ENCODE assay signal across 25 cellular contexts in the genomic region with DNA sequence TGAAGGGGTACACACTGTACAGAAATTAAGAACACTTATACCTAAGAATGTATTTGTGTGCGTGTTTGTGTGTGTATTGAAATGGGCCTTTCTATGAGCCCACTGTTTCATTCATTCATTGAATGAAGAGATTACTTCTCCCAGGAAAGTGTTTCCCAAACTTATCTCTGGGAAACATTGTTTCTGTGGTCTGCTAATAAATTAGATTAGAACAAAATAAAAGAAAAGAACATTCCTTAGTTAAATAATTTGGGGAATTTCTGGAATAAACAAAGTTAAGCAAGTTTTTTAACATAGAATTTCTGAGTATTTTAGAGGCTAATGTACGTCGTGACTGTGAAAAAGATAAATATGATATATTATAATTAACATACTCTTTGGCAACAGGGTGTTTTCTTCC.
"Had no signal": no experiment of that assay in that cellular context is flagged by ENCODE, and none has a peak within 500 bp of the region (broad histone marks: within the 10 kb centered on the region; RNA-seq: fewer than 3 reads in every experiment).

No MANE protein-coding gene starts in this region.

- H3K27me3 ChIP-seq: adrenal gland, ascending aorta, cardiac muscle cell had no signal

- H3K36me3 Mint-ChIP-seq: activated naive CD8-positive, alpha-beta T cell treated with anti-CD3 and anti-CD28 coated beads, Interleukin-2, amount 10 ng/mL, durations not matched to agents 7 days and 5 days; brain had no signal

- H3K36me3 ChIP-seq: adrenal gland, ascending aorta, cardiac muscle cell had no signal

- H3K27ac ChIP-seq: cardiac muscle cell, VCaP had no signal

- H3K4me1 Mint-ChIP-seq: activated CD4-positive, alpha-beta T cell treated with anti-CD3 and anti-CD28 coated beads for 36 hours; activated naive CD8-positive, alpha-beta T cell treated with anti-CD3 and anti-CD28 coated beads, Interleukin-2, amount 10 ng/mL, durations not matched to agents 7 days and 5 days had no signal

- H3K9me3 Mint-ChIP-seq: activated CD8-positive, alpha-beta T cell treated with anti-CD3 and anti-CD28 coated beads for 36 hours; activated T-helper 2 cell treated with anti-CD3 and anti-CD28 coated beads, Interferon-gamma antibody, Interleukin-2, Interleukin-4, amounts not matched to agents 10 μg/mL and 5 μg/mL and 100 μg/mL, durations not matched to agents 14 hours and 24 hours and 36 hours had no signal

- H3K27me3 Mint-ChIP-seq: activated CD4-positive, alpha-beta T cell treated with anti-CD3 and anti-CD28 coated beads for 36 hours; activated CD8-positive, alpha-beta T cell treated with anti-CD3 and anti-CD28 coated beads for 36 hours had no signal

- H3K27ac Mint-ChIP-seq: activated CD4-positive, alpha-beta T cell treated with anti-CD3 and anti-CD28 coated beads for 36 hours; activated CD8-positive, alpha-beta T cell treated with anti-CD3 and anti-CD28 coated beads for 36 hours; activated naive CD8-positive, alpha-beta T cell treated with anti-CD3 and anti-CD28 coated beads, Interleukin-2, amount 10 ng/mL, durations not matched to agents 7 days and 5 days; activated T-cell treated with anti-CD3 and anti-CD28 coated beads, Interleukin-2, amount 50 U/mL, for 72 hours; activated T-helper 2 cell treated with anti-CD3 and anti-CD28 coated beads, Interferon-gamma antibody, Interleukin-2, Interleukin-4, amounts not matched to agents 10 μg/mL and 5 μg/mL and 100 μg/mL, durations not matched to agents 14 hours and 24 hours and 36 hours had no signal

- DNase-seq: activated CD4-positive, alpha-beta T cell treated with anti-CD3 and anti-CD28 coated beads for 36 hours; activated CD4-positive, CD25-positive, alpha-beta regulatory T cell; activated CD8-positive, alpha-beta memory T cell treated with anti-CD3 and anti-CD28 coated beads, Interleukin-2, amount 50 U/mL, for 4 hours; activated CD8-positive, alpha-beta T cell treated with anti-CD3 and anti-CD28 coated beads for 36 hours; activated naive CD4-positive, alpha-beta T cell treated with anti-CD3 and anti-CD28 coated beads, Interleukin-2, amount 50 U/mL, for 16 hours; activated naive CD8-positive, alpha-beta T cell treated with anti-CD3 and anti-CD28 coated beads, Interleukin-2, amount 10 ng/mL, durations not matched to agents 7 days and 5 days; activated T-cell treated with anti-CD3 and anti-CD28 coated beads, Interleukin-2, amount 50 U/mL, for 72 hours; Kasumi-1; KBM-7; NCI-H1048; NCI-H146; NCI-H1930; NCI-H2107; NCI-H2171 treated with DMSO at 0.1 percent for 48 hours; NCI-H226; NCI-H69; PC-3; SHP77; T-helper 1 cell had no signal

- ATAC-seq: activated CD4-positive, alpha-beta T cell treated with anti-CD3 and anti-CD28 coated beads for 36 hours; activated CD8-positive, alpha-beta T cell treated with anti-CD3 and anti-CD28 coated beads for 36 hours; activated T-cell treated with anti-CD3 and anti-CD28 coated beads, Interleukin-2, amount 50 U/mL, for 72 hours; PC-3 had no signal

- H3K4me3 ChIP-seq: adrenal gland, ascending aorta, cardiac muscle cell had no signal

- H3K9me3 ChIP-seq: adrenal gland, ascending aorta had no signal

- H3K4me3 Mint-ChIP-seq: activated CD4-positive, alpha-beta T cell treated with anti-CD3 and anti-CD28 coated beads for 36 hours; activated CD8-positive, alpha-beta T cell treated with anti-CD3 and anti-CD28 coated beads for 36 hours; activated naive CD8-positive, alpha-beta T cell treated with anti-CD3 and anti-CD28 coated beads, Interleukin-2, amount 10 ng/mL, durations not matched to agents 7 days and 5 days; activated T-cell treated with anti-CD3 and anti-CD28 coated beads, Interleukin-2, amount 50 U/mL, for 72 hours; brain had no signal

- H3K4me1 ChIP-seq: adrenal gland had no signal
